Comparison of ENCODE assay signal across 18 cellular contexts in genomic region chr14:68711551-68712437, GRCh38.
DNase-seq lines count a peak whose midpoint lies in the region; ATAC-seq and TF ChIP-seq lines count a peak whose summit lies in the region.
"Had no signal": no experiment of that assay in that cellular context is flagged by ENCODE, and none has a peak within 500 bp of the region (broad histone marks: within the 10 kb centered on the region; RNA-seq: fewer than 3 reads in every experiment).

No MANE protein-coding gene starts in this region.

- DNase-seq in NCI-H510A (lab: John Stamatoyannopoulos, UW) = peak; percentile 15
- DNase-seq in NCI-H510A treated with DMSO at 0.1 percent for 48 hours (lab: John Stamatoyannopoulos, UW) = no peak
- DNase-seq in CD4-positive, alpha-beta memory T cell = peak in 4 of 5 donors; percentile 26 to 35 (median 32)
- peak; percentile 22 for DNase-seq in central memory CD4-positive, alpha-beta T cell
- DNase-seq in naive thymus-derived CD8-positive, alpha-beta T cell = peak in 2 of 10 donors; percentile 9 to 12
- DNase-seq in activated T-helper 1 cell treated with anti-CD3 and anti-CD28 coated beads, Interleukin-12 subunit alpha, Interleukin-12 subunit beta, Interleukin-2, Interleukin-4 antibody, amounts not matched to agents 30 ng/mL and 10 ng/mL and 1 ng/mL, durations not matched to agents 14 hours and 24 hours and 36 hours (ENCODE audit: low spot score) = no peak
- DNase-seq in glutamatergic neuron = no peak
- DNase-seq in AML-193 (lab: John Stamatoyannopoulos, UW) = no peak
- DNase-seq: activated CD8-positive, alpha-beta memory T cell treated with anti-CD3 and anti-CD28 coated beads for 24 hours; amniotic stem cell; Caco-2; heart right ventricle; left cardiac atrium; NCI-H1105; nephron progenitor cell; right cardiac atrium had no signal

- H3K4me3 ChIP-seq in CD4-positive, alpha-beta memory T cell (ENCODE audit: low read length in 2 of 2) = no peak overlapping the region
- H3K4me3 ChIP-seq: GM23338, heart right ventricle had no signal

- H3K36me3 Mint-ChIP-seq in CD4-positive, alpha-beta memory T cell = no peaks in the 10 kb centered on the region
- no peaks in the 10 kb centered on the region for H3K36me3 Mint-ChIP-seq in naive thymus-derived CD8-positive, alpha-beta T cell
- no peaks in the 10 kb centered on the region for H3K36me3 Mint-ChIP-seq in activated T-helper 1 cell treated with anti-CD3 and anti-CD28 coated beads, Interleukin-12 subunit alpha, Interleukin-12 subunit beta, Interleukin-2, Interleukin-4 antibody, amounts not matched to agents 30 ng/mL and 10 ng/mL and 1 ng/mL, durations not matched to agents 14 hours and 24 hours and 36 hours (ENCODE audit: low read depth)
- peaks cover 4% of the 10 kb centered on the region for H3K36me3 Mint-ChIP-seq in glutamatergic neuron (ENCODE audit: unreplicated experiment)

- H3K27me3 Mint-ChIP-seq in CD4-positive, alpha-beta memory T cell = no peaks in the 10 kb centered on the region
- no peaks in the 10 kb centered on the region for H3K27me3 Mint-ChIP-seq in naive thymus-derived CD8-positive, alpha-beta T cell
- peaks cover 4% of the 10 kb centered on the region for H3K27me3 Mint-ChIP-seq in activated T-helper 1 cell treated with anti-CD3 and anti-CD28 coated beads, Interleukin-12 subunit alpha, Interleukin-12 subunit beta, Interleukin-2, Interleukin-4 antibody, amounts not matched to agents 30 ng/mL and 10 ng/mL and 1 ng/mL, durations not matched to agents 14 hours and 24 hours and 36 hours (ENCODE audit: insufficient read depth)
- H3K27me3 Mint-ChIP-seq in glutamatergic neuron (ENCODE audit: unreplicated experiment) = peaks cover 11% of the 10 kb centered on the region

- H3K4me1 ChIP-seq in CD4-positive, alpha-beta memory T cell (ENCODE audit: insufficient read depth, low read length) = peaks cover 41% of the 10 kb centered on the region

- intact Hi-C loops in CD4-positive, alpha-beta memory T cell (cut with micrococcal nuclease) = loop anchor here (2.0 kb wide), 1 partner anchor 27 kb away; no protein-coding TSS in a partner anchor
- intact Hi-C loops in activated T-helper 1 cell treated with anti-CD3 and anti-CD28 coated beads, Interleukin-12 subunit alpha, Interleukin-12 subunit beta, Interleukin-2, Interleukin-4 antibody, amounts not matched to agents 30 ng/mL and 10 ng/mL and 1 ng/mL, durations not matched to agents 14 hours and 24 hours and 36 hours (cut with micrococcal nuclease) = no loop called here

- ATAC-seq in naive thymus-derived CD8-positive, alpha-beta T cell = peak; percentile 39 to 56
- ATAC-seq: GM23338, left cardiac atrium, right cardiac atrium had no signal

- no peak for TF ChIP-seq CTCF in glutamatergic neuron (IDR thresholded peaks at IDR 0.05; ENCODE audit: partially characterized antibody, unreplicated experiment)

- H3K9me3 Mint-ChIP-seq in CD4-positive, alpha-beta memory T cell = no peaks in the 10 kb centered on the region
- no peaks in the 10 kb centered on the region for H3K9me3 Mint-ChIP-seq in naive thymus-derived CD8-positive, alpha-beta T cell
- no peaks in the 10 kb centered on the region for H3K9me3 Mint-ChIP-seq in activated T-helper 1 cell treated with anti-CD3 and anti-CD28 coated beads, Interleukin-12 subunit alpha, Interleukin-12 subunit beta, Interleukin-2, Interleukin-4 antibody, amounts not matched to agents 30 ng/mL and 10 ng/mL and 1 ng/mL, durations not matched to agents 14 hours and 24 hours and 36 hours
- peaks cover 3% of the 10 kb centered on the region for H3K9me3 Mint-ChIP-seq in glutamatergic neuron (ENCODE audit: unreplicated experiment)
- H3K9me3 Mint-ChIP-seq: GM23338; nephron progenitor cell; T-helper 1 cell treated with Interleukin-12 subunit alpha and Interleukin-12 subunit beta and Interleukin-4 antibody, amounts not matched to agents 30 μg/mL and 1 μg/mL, for 36 hours had no signal

- peaks cover 37 to 50% (median 45%) of the 10 kb centered on the region in 4 donors for H3K4me1 Mint-ChIP-seq in CD4-positive, alpha-beta memory T cell
- peaks cover 30 to 48% (median 34%) of the 10 kb centered on the region in 4 donors for H3K4me1 Mint-ChIP-seq in naive thymus-derived CD8-positive, alpha-beta T cell
- H3K4me1 Mint-ChIP-seq in activated T-helper 1 cell treated with anti-CD3 and anti-CD28 coated beads, Interleukin-12 subunit alpha, Interleukin-12 subunit beta, Interleukin-2, Interleukin-4 antibody, amounts not matched to agents 30 ng/mL and 10 ng/mL and 1 ng/mL, durations not matched to agents 14 hours and 24 hours and 36 hours (ENCODE audit: low read depth) = peaks cover 42% of the 10 kb centered on the region
- peaks cover 3% of the 10 kb centered on the region for H3K4me1 Mint-ChIP-seq in glutamatergic neuron (ENCODE audit: low read depth, unreplicated experiment)
- H3K4me1 Mint-ChIP-seq: GM23338 had no signal

- no peaks in the 10 kb centered on the region for H3K27me3 ChIP-seq in CD4-positive, alpha-beta memory T cell (ENCODE audit: insufficient read depth, low read length)
- H3K27me3 ChIP-seq: heart right ventricle had no signal

- CTCF ChIA-PET in CD4-positive, alpha-beta memory T cell (lab: Charles Lee; ENCODE audit: partially characterized antibody) = interaction anchor here (1.3 to 1.6 kb wide), 2 partner anchors 78 to 105 kb away, joined by 3 to 4 read pairs; no protein-coding TSS in a partner anchor

- peak overlapping the region in 6 of 8 donors; percentile 5 to 69 (median 45) for H3K4me3 Mint-ChIP-seq in CD4-positive, alpha-beta memory T cell
- H3K4me3 Mint-ChIP-seq in naive thymus-derived CD8-positive, alpha-beta T cell = peak overlapping the region in 8 of 10 donors; percentile 2 to 33 (median 27)
- H3K4me3 Mint-ChIP-seq in activated T-helper 1 cell treated with anti-CD3 and anti-CD28 coated beads, Interleukin-12 subunit alpha, Interleukin-12 subunit beta, Interleukin-2, Interleukin-4 antibody, amounts not matched to agents 30 ng/mL and 10 ng/mL and 1 ng/mL, durations not matched to agents 14 hours and 24 hours and 36 hours = no peak overlapping the region
- H3K4me3 Mint-ChIP-seq in glutamatergic neuron (ENCODE audit: unreplicated experiment) = no peak overlapping the region
- H3K4me3 Mint-ChIP-seq: GM23338; nephron progenitor cell; T-helper 1 cell treated with Interleukin-12 subunit alpha and Interleukin-12 subunit beta and Interleukin-4 antibody, amounts not matched to agents 30 μg/mL and 1 μg/mL, for 36 hours had no signal

- H3K36me3 ChIP-seq in CD4-positive, alpha-beta memory T cell (ENCODE audit: insufficient read depth, low read length) = no peaks in the 10 kb centered on the region
- H3K36me3 ChIP-seq: heart right ventricle had no signal

- H3K9me3 ChIP-seq in CD4-positive, alpha-beta memory T cell (ENCODE audit: control insufficient read depth in 1 of 2, low read length in 2 of 2) = no peaks in the 10 kb centered on the region
- H3K9me3 ChIP-seq: Caco-2, heart right ventricle had no signal

- POLR2A ChIA-PET in CD4-positive, alpha-beta memory T cell (lab: Charles Lee; ENCODE audit: partially characterized antibody) = interaction anchor here (0.7 to 8.4 kb wide), 10 partner anchors 8 to 105 kb away, joined by 3 to 112 read pairs (median 4); partner anchors contain the start of gene ZFP36L1
- POLR2A ChIA-PET in naive thymus-derived CD8-positive, alpha-beta T cell (lab: Charles Lee) = interaction anchor here (0.8 to 1.1 kb wide), 3 partner anchors 9 to 84 kb away, joined by 3 to 4 read pairs (median 4); no protein-coding TSS in a partner anchor

- peak overlapping the region; percentile 40 for H3K27ac ChIP-seq in CD4-positive, alpha-beta memory T cell (ENCODE audit: low read depth, low read length)

- peak overlapping the region; percentile 75 to 92 (median 86) for H3K27ac Mint-ChIP-seq in CD4-positive, alpha-beta memory T cell
- peak overlapping the region in 9 of 10 donors; percentile 44 to 87 (median 78) for H3K27ac Mint-ChIP-seq in naive thymus-derived CD8-positive, alpha-beta T cell
- no peak overlapping the region for H3K27ac Mint-ChIP-seq in activated T-helper 1 cell treated with anti-CD3 and anti-CD28 coated beads, Interleukin-12 subunit alpha, Interleukin-12 subunit beta, Interleukin-2, Interleukin-4 antibody, amounts not matched to agents 30 ng/mL and 10 ng/mL and 1 ng/mL, durations not matched to agents 14 hours and 24 hours and 36 hours
- no peak overlapping the region for H3K27ac Mint-ChIP-seq in glutamatergic neuron (ENCODE audit: unreplicated experiment)
- H3K27ac Mint-ChIP-seq: GM23338; nephron progenitor cell; T-helper 1 cell treated with Interleukin-12 subunit alpha and Interleukin-12 subunit beta and Interleukin-4 antibody, amounts not matched to agents 30 μg/mL and 1 μg/mL, for 36 hours had no signal

Comparison
In these comparisons a context has a peak if more than half of its experiments do, and no peak if none do; other contexts are left out.
1. DNase-seq: peak in NCI-H510A (single experiment), CD4-positive, alpha-beta memory T cell (4 of 5) and central memory CD4-positive, alpha-beta T cell (single experiment); none in NCI-H510A treated with DMSO at 0.1 percent for 48 hours (single experiment), activated T-helper 1 cell treated with anti-CD3 and anti-CD28 coated beads, Interleukin-12 subunit alpha, Interleukin-12 subunit beta, Interleukin-2, Interleukin-4 antibody, amounts not matched to agents 30 ng/mL and 10 ng/mL and 1 ng/mL, durations not matched to agents 14 hours and 24 hours and 36 hours (single experiment), glutamatergic neuron (single experiment) and AML-193 (0 of 2).
2. H3K27ac Mint-ChIP-seq: peak in CD4-positive, alpha-beta memory T cell (7 of 7) and naive thymus-derived CD8-positive, alpha-beta T cell (9 of 10); none in activated T-helper 1 cell treated with anti-CD3 and anti-CD28 coated beads, Interleukin-12 subunit alpha, Interleukin-12 subunit beta, Interleukin-2, Interleukin-4 antibody, amounts not matched to agents 30 ng/mL and 10 ng/mL and 1 ng/mL, durations not matched to agents 14 hours and 24 hours and 36 hours (single experiment) and glutamatergic neuron (single experiment).
3. H3K4me3 Mint-ChIP-seq: peak in CD4-positive, alpha-beta memory T cell (6 of 8) and naive thymus-derived CD8-positive, alpha-beta T cell (8 of 10); none in activated T-helper 1 cell treated with anti-CD3 and anti-CD28 coated beads, Interleukin-12 subunit alpha, Interleukin-12 subunit beta, Interleukin-2, Interleukin-4 antibody, amounts not matched to agents 30 ng/mL and 10 ng/mL and 1 ng/mL, durations not matched to agents 14 hours and 24 hours and 36 hours (single experiment) and glutamatergic neuron (single experiment).